In the genomic region with DNA sequence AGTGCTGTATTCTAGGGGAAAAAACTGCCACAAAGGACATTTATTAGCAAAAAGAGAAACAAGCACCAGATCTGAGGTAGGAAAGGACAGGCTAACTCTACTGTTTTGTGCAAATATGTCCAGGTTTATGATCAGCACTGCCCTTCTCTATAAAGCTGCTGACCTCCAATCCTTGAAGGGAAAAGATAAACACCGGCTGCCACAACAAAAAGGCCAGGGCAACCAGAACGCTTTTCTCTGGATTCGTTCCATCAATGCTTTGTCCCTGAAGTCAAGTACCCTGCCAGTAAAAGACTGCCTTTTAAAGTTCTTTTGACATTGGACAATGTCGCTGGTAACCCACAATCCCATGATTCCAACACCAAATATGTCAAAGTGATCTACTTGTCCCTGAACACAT, we compare ENCODE assay signal across 16 cellular contexts. TPM values are rescaled to one million over a fixed set of nuclear protein-coding genes. Genes with fewer than 3 reads are reported as not detected.
DNase-seq lines count a peak whose midpoint lies in the region; ATAC-seq and TF ChIP-seq lines count a peak whose summit lies in the region.
"Had no signal": no experiment of that assay in that cellular context is flagged by ENCODE, and none has a peak within 500 bp of the region (broad histone marks: within the 10 kb centered on the region; RNA-seq: fewer than 3 reads in every experiment).

No MANE protein-coding gene starts in this region.

- TF ChIP-seq CTCF in heart left ventricle (IDR thresholded peaks at IDR 0.05) = no peak
- no peak for TF ChIP-seq CTCF in fibroblast of villous mesenchyme (IDR thresholded peaks at IDR 0.05; ENCODE audit: insufficient read depth, low read depth, low read length)

- WGBS in heart left ventricle, 4 donors = 40 to 67% (median 51%) methylated on average over 4 of the region's 4 CpGs

- TF ChIP-seq POLR2A in heart left ventricle (IDR thresholded peaks at IDR 0.05) = no peak

- H3K9me3 ChIP-seq in heart left ventricle = peaks cover 0 to 20% (median 6%) of the 10 kb centered on the region in 12 donors
- H3K9me3 ChIP-seq: suprapubic skin had no signal

- peak overlapping the region in 10 of 12 donors; percentile 48 to 81 (median 57) for H3K27ac ChIP-seq in heart left ventricle
- H3K27ac ChIP-seq in rectal smooth muscle tissue (ENCODE audit: low read depth, low read length) = peak overlapping the region; percentile 53
- H3K27ac ChIP-seq: suprapubic skin had no signal

- H3K36me3 ChIP-seq in heart left ventricle (peaks cover 0 to 13% (median 0%) of the 10 kb centered on the region in 9 donors), rectal smooth muscle tissue (ENCODE audit: control insufficient read depth, insufficient read depth, low read length) (no peaks in the 10 kb centered on the region)
- H3K36me3 ChIP-seq: suprapubic skin had no signal

- intact Hi-C loops in heart left ventricle (cut with DNase I) = no loop called here
- intact Hi-C loops in Right ventricle myocardium inferior (cut with DNase I) = no loop called here

- H3K9ac ChIP-seq in rectal smooth muscle tissue (ENCODE audit: low read length) = no peak overlapping the region

- ATAC-seq in heart left ventricle (peak in 3 of 4 donors; percentile 41 to 62 (median 56)), Right ventricle myocardium inferior (no peak), GM21447 (IDR thresholded peaks at IDR 0.05; ENCODE audit: unreplicated experiment) (no peak), GM19324 (IDR thresholded peaks at IDR 0.05; ENCODE audit: low FRiP score, unreplicated experiment) (no peak)
- ATAC-seq: effector memory CD8-positive, alpha-beta T cell had no signal

- DNase-seq in heart left ventricle = peak in 1 of 5 donors; percentile 40
- DNase-seq in Right ventricle myocardium inferior (ENCODE audit: missing footprints) = no peak
- DNase-seq in NCI-H2227 (lab: John Stamatoyannopoulos, UW; ENCODE audit: unreplicated experiment) = peak; percentile 30
- peak; percentile 45 for DNase-seq in fibroblast of villous mesenchyme (ENCODE audit: low read depth)
- DNase-seq in DMS 273 (lab: John Stamatoyannopoulos, UW; ENCODE audit: unreplicated experiment) = no peak
- DNase-seq: activated effector memory CD4-positive, alpha-beta T cell treated with Interleukin-2 at 50 U/mL for 16 hours; amniotic stem cell; cerebellar nuclear complex; effector memory CD8-positive, alpha-beta T cell; KG1; NCI-H1417 treated with DMSO at 0.1 percent for 48 hours; stimulated activated CD8-positive, alpha-beta memory T cell treated with anti-CD3 and anti-CD28 coated beads, Interleukin-4, amount 100 ng/mL, for 48 hours had no signal

- H3K27me3 ChIP-seq in heart left ventricle (no peaks in the 10 kb centered on the region), rectal smooth muscle tissue (ENCODE audit: control insufficient read depth, insufficient read depth, low read length) (no peaks in the 10 kb centered on the region)
- H3K27me3 ChIP-seq: suprapubic skin had no signal

- H3K4me1 ChIP-seq in heart left ventricle (peaks cover 0 to 57% (median 33%) of the 10 kb centered on the region in 12 donors), rectal smooth muscle tissue (ENCODE audit: control insufficient read depth, insufficient read depth, low read length) (peaks cover 29% of the 10 kb centered on the region)

- H3K4me3 ChIP-seq in heart left ventricle (no peak overlapping the region), fibroblast of villous mesenchyme (ENCODE audit: low read depth, low read length) (no peak overlapping the region), rectal smooth muscle tissue (ENCODE audit: low read length) (no peak overlapping the region)
- H3K4me3 ChIP-seq: suprapubic skin had no signal

RNA-seq across cellular contexts. Expression of a gene that starts 21.0 kb away (rescaled TPM):
- total RNA-seq in heart left ventricle (100 to 1,000 TPM in 3 of 9 donors, 10 to 100 TPM in 6; 58.4 to 113 (median 90.7) TPM), Right ventricle myocardium inferior (80.2 TPM), fibroblast of villous mesenchyme (33.2 and 36.3 TPM in 2 replicates)
- 10 to 100 TPM; 13.8 to 40.9 TPM for polyA plus RNA-seq in heart left ventricle

Comparison
In these comparisons a context has a peak if more than half of its experiments do, and no peak if none do; other contexts are left out.
1. ATAC-seq: peak in heart left ventricle (3 of 4); none in Right ventricle myocardium inferior (single experiment), GM21447 (single experiment) and GM19324 (single experiment).
2. DNase-seq: peak in NCI-H2227 (single experiment) and fibroblast of villous mesenchyme (single experiment); none in Right ventricle myocardium inferior (single experiment) and DMS 273 (single experiment).